In genomic region chr19:1855040-1855827, GRCh38 we compare ENCODE assay signal across 9 cellular contexts. TPM values are rescaled to one million over a fixed set of nuclear protein-coding genes. Genes with fewer than 3 reads are reported as not detected.
DNase-seq lines count a peak whose midpoint lies in the region; ATAC-seq and TF ChIP-seq lines count a peak whose summit lies in the region.
"Had no signal": no experiment of that assay in that cellular context is flagged by ENCODE, and none has a peak within 500 bp of the region (broad histone marks: within the 10 kb centered on the region; RNA-seq: fewer than 3 reads in every experiment).

No MANE protein-coding gene starts in this region.

- no peaks in the 10 kb centered on the region for H3K9me3 ChIP-seq in CD4-positive, CD25-positive, alpha-beta regulatory T cell (ENCODE audit: control insufficient read depth in 2 of 2, low read length in 2 of 2)
- H3K9me3 ChIP-seq in iPS-20b (ENCODE audit: insufficient read depth, low read depth, low read length) (no peaks in the 10 kb centered on the region), spleen (no peaks in the 10 kb centered on the region)

- peak overlapping the region; percentile 86 to 96 (median 90) for H3K27ac Mint-ChIP-seq in CD4-positive, CD25-positive, alpha-beta regulatory T cell
- peak overlapping the region in 3 of 5 experiments; percentile 90 to 97 (median 96) for H3K27ac Mint-ChIP-seq in brain

- peaks cover 3% of the 10 kb centered on the region for H3K36me3 Mint-ChIP-seq in CD4-positive, CD25-positive, alpha-beta regulatory T cell
- no peaks in the 10 kb centered on the region for H3K36me3 Mint-ChIP-seq in brain

- no peak for TF ChIP-seq CTCF in GM20000 (IDR thresholded peaks at IDR 0.05; ENCODE audit: extremely low read depth, missing control alignments)
- no peak for TF ChIP-seq CTCF in brain (conservative IDR thresholded peaks at IDR 0.05)
- peak in 6 of 11 experiments; percentile 8 to 52 (median 21) for TF ChIP-seq CTCF in spleen (IDR thresholded peaks at IDR 0.05 in 8 of 11, conservative IDR thresholded peaks at IDR 0.05 in 3 of 11)

- peak; percentile 77 to 96 (median 79) for DNase-seq in CD4-positive, CD25-positive, alpha-beta regulatory T cell
- DNase-seq in GM20000 (ENCODE audit: low spot score): peak; percentile 96
- DNase-seq in Kasumi-1 (lab: John Stamatoyannopoulos, UW): peak; percentile 81 to 87
- peak; percentile 68 for DNase-seq in T-helper 9 cell
- peak; percentile 99 for DNase-seq in spleen
- DNase-seq in GOT3 (lab: John Stamatoyannopoulos, UW): no peak

- no peaks in the 10 kb centered on the region for H3K27me3 Mint-ChIP-seq in CD4-positive, CD25-positive, alpha-beta regulatory T cell
- H3K27me3 Mint-ChIP-seq in brain: no peaks in the 10 kb centered on the region

- H3K4me3 ChIP-seq in CD4-positive, CD25-positive, alpha-beta regulatory T cell (ENCODE audit: low read depth, low read length): peak overlapping the region; percentile 59
- H3K4me3 ChIP-seq in iPS-20b (ENCODE audit: low read length): peak overlapping the region; percentile 54; the same call in 1 of the 2 replicates
- H3K4me3 ChIP-seq in spleen: peak overlapping the region; percentile 25 to 82 (median 50)

- 8 to 12% (median 10%) methylated on average over 13 to 32 of the region's 33 CpGs for WGBS in spleen, 5 donors

- intact Hi-C loops in spleen (cut with DNase I; ENCODE audit: low total_unique reads): no loop called here

- peak; percentile 77 to 79 for ATAC-seq in CD4-positive, CD25-positive, alpha-beta regulatory T cell (ENCODE audit: low read depth in 2 of 2)

- H3K36me3 ChIP-seq in CD4-positive, CD25-positive, alpha-beta regulatory T cell (ENCODE audit: control insufficient read depth, insufficient read depth, low read length): no peaks in the 10 kb centered on the region
- H3K36me3 ChIP-seq in iPS-20b (ENCODE audit: insufficient read depth, low read depth, low read length) (no peaks in the 10 kb centered on the region), spleen (peaks cover 0 to 9% (median 6%) of the 10 kb centered on the region in 6 donors)

- peak overlapping the region; percentile 81 for H3K27ac ChIP-seq in CD4-positive, CD25-positive, alpha-beta regulatory T cell (ENCODE audit: insufficient read depth, low read length, poor library complexity, severe bottlenecking)
- H3K27ac ChIP-seq in iPS-20b (ENCODE audit: low read length) (peak overlapping the region; percentile 12), spleen (peak overlapping the region; percentile 80 to 99 (median 95))
- H3K27ac ChIP-seq: VCaP had no signal

- no peaks in the 10 kb centered on the region for H3K27me3 ChIP-seq in CD4-positive, CD25-positive, alpha-beta regulatory T cell (ENCODE audit: control insufficient read depth, insufficient read depth, low read length)
- H3K27me3 ChIP-seq in iPS-20b (ENCODE audit: insufficient read depth, low read length) (peaks cover 2% of the 10 kb centered on the region; the same call in 1 of the 2 replicates), spleen (replicated peaks in 1 of 7) (no peaks in the 10 kb centered on the region)

- peaks cover 0 to 62% (median 18%) of the 10 kb centered on the region in 4 donors for H3K4me1 Mint-ChIP-seq in CD4-positive, CD25-positive, alpha-beta regulatory T cell
- H3K4me1 Mint-ChIP-seq in brain: peaks cover 60% of the 10 kb centered on the region

- peak overlapping the region; percentile 46; the same call in 1 of the 2 replicates for H3K9ac ChIP-seq in iPS-20b (ENCODE audit: low read depth, low read length)

- peak in 2 of 3 donors; percentile 20 to 27 for TF ChIP-seq POLR2A in spleen (IDR thresholded peaks at IDR 0.05)

- H3K9me3 Mint-ChIP-seq in CD4-positive, CD25-positive, alpha-beta regulatory T cell: no peaks in the 10 kb centered on the region
- no peaks in the 10 kb centered on the region for H3K9me3 Mint-ChIP-seq in brain

- H3K4me3 Mint-ChIP-seq in CD4-positive, CD25-positive, alpha-beta regulatory T cell: peak overlapping the region; percentile 86 to 91 (median 90)
- H3K4me3 Mint-ChIP-seq in brain: peak overlapping the region in 4 of 5 experiments; percentile 59 to 78 (median 68)

- peaks cover 90% of the 10 kb centered on the region for H3K4me1 ChIP-seq in CD4-positive, CD25-positive, alpha-beta regulatory T cell (ENCODE audit: control insufficient read depth, insufficient read depth, low read length, poor library complexity, severe bottlenecking)
- H3K4me1 ChIP-seq in iPS-20b (ENCODE audit: insufficient read depth, low read length): peaks cover 30% of the 10 kb centered on the region
- peaks cover 60 to 98% (median 91%) of the 10 kb centered on the region in 6 donors for H3K4me1 ChIP-seq in spleen

RNA-seq across cellular contexts. Expression of gene REXO1, which starts 7.0 kb away (rescaled TPM):
- total RNA-seq in CD4-positive, CD25-positive, alpha-beta regulatory T cell: 103 TPM
- polyA plus RNA-seq in CD4-positive, CD25-positive, alpha-beta regulatory T cell: 1 to 10 TPM; 2.5 to 5.5 (median 3.6) TPM
- 26.0 TPM for polyA plus RNA-seq in brain (ENCODE audit: insufficient read depth, low read depth, low replicate concordance)
- 10 to 100 TPM; 35.7 to 88.1 (median 59.2) TPM for total RNA-seq in spleen
- polyA plus RNA-seq in spleen: 10 to 100 TPM; 13.4 to 52.3 (median 27.4) TPM

RNA-seq across cellular contexts. Expression of gene KLF16, which starts 8.1 kb away (rescaled TPM):
- 40.6 TPM for total RNA-seq in CD4-positive, CD25-positive, alpha-beta regulatory T cell
- under 1 TPM; 0.28 to 0.86 (median 0.59) TPM for polyA plus RNA-seq in CD4-positive, CD25-positive, alpha-beta regulatory T cell
- polyA plus RNA-seq in brain (ENCODE audit: insufficient read depth, low read depth, low replicate concordance) (22.6 TPM), spleen (10 to 100 TPM in 1 of 3 donors, 1 to 10 TPM in 2; 7.1 to 19.5 (median 8.1) TPM)
- 10 to 100 TPM; 12.9 to 39.0 (median 29.5) TPM for total RNA-seq in spleen

RNA-seq across cellular contexts. Expression of gene ABHD17A, which starts 30.1 kb away (rescaled TPM):
- 148 TPM for total RNA-seq in CD4-positive, CD25-positive, alpha-beta regulatory T cell
- polyA plus RNA-seq in CD4-positive, CD25-positive, alpha-beta regulatory T cell: 100 to 1,000 TPM; 139 to 202 (median 159) TPM
- polyA plus RNA-seq in brain (ENCODE audit: insufficient read depth, low read depth, low replicate concordance) (124 TPM), spleen (100 to 1,000 TPM in 1 of 3 donors, 10 to 100 TPM in 2; 80.4 to 107 (median 88.1) TPM)
- total RNA-seq in spleen: 100 to 1,000 TPM in 2 of 7 donors, 10 to 100 TPM in 5; 73.4 to 104 (median 83.0) TPM

RNA-seq across cellular contexts. Expression of gene ATP8B3, which starts 43.2 kb away (rescaled TPM):
- 12.2 TPM for total RNA-seq in CD4-positive, CD25-positive, alpha-beta regulatory T cell
- polyA plus RNA-seq in CD4-positive, CD25-positive, alpha-beta regulatory T cell: 1 to 10 TPM; 1.1 to 3.8 (median 2.6) TPM
- polyA plus RNA-seq in brain (ENCODE audit: insufficient read depth, low read depth, low replicate concordance) (0.19 TPM), spleen (1 to 10 TPM; 1.9 to 3.9 (median 2.3) TPM)
- 10 to 100 TPM in 1 of 7 donors, 1 to 10 TPM in 6; 5.4 to 10.1 (median 7.3) TPM for total RNA-seq in spleen

RNA-seq across cellular contexts. Expression of gene ADAT3, which starts 50.0 kb away (rescaled TPM):
- 6.9 TPM for total RNA-seq in CD4-positive, CD25-positive, alpha-beta regulatory T cell
- polyA plus RNA-seq in CD4-positive, CD25-positive, alpha-beta regulatory T cell: 1 to 10 TPM; 4.4 to 8.8 (median 6.0) TPM
- polyA plus RNA-seq in brain (ENCODE audit: insufficient read depth, low read depth, low replicate concordance) (3.8 TPM), spleen (1 to 10 TPM; 3.2 to 9.4 (median 4.0) TPM)
- total RNA-seq in spleen: 10 to 100 TPM in 2 of 7 donors, 1 to 10 TPM in 5; 6.4 to 11.0 (median 8.3) TPM

Comparison
In these comparisons a context has a peak if more than half of its experiments do, and no peak if none do; other contexts are left out.
1. H3K27ac ChIP-seq: peak in every context shown above with its lines; median percentile 95 in spleen; 81 in CD4-positive, CD25-positive, alpha-beta regulatory T cell; 12 in iPS-20b.
2. CTCF ChIP-seq: peak in spleen (6 of 11); none in GM20000 (single experiment) and brain (0 of 2).
3. RNA of gene KLF16, which starts 8.1 kb away (polyA plus RNA-seq): 22.6 TPM in brain (single experiment) and 7.1 to 19.5 TPM in spleen; 0.28 to 0.86 TPM in CD4-positive, CD25-positive, alpha-beta regulatory T cell; every median in the first group is over 4 times any median in the second.
4. Peak in every context shown above with its lines, with median percentiles within 50 percentile points of each other: H3K4me3 ChIP-seq.